Comparison of ENCODE assay signal across 1 cellular context in the genomic region with DNA sequence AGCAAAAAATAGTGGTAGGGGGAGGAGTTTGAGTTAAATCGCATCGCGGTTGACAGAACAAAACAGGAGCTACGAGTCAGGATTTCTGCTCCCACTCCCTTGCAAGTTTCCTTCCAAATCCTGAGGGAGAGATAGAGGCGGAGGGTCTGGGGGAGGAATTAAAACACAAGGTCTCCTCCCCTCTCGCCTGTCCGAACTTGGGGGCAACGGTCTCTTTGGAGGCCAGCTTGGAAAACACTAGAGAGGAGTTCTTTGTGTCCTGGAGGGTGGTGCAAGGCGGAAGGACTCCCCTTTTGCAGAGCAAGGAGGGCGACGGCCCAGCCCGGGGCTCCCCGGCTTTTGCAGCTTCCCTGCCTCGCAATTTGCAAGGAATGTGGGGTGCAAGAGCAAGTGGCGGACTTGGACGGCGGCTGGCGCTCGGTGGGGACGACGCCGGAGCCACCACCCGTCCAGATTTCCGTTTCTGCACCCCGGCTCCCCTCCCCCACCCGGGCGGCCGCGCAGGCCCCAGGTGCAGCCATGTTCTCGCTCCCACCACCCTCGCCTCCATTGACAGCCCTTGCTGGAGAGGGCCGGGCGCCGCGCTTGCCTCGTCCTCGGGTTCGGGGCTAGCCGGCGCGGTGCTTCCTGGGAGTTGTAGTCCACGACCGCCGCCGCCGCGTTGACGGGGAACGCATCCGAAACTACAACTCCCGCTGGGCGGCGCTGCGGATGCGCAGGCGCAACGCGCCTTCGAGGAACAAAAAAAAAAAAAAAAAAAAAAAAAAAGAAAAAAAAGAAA.
TF ChIP-seq lines count a peak whose summit lies in the region.

No MANE protein-coding gene starts in this region.

TF ChIP-seq in HepG2, 621 proteins besides CTCF, POLR2A, EP300 and RAD21 (continued from another document and continues in another):
- TF ChIP-seq, protein P1, sequence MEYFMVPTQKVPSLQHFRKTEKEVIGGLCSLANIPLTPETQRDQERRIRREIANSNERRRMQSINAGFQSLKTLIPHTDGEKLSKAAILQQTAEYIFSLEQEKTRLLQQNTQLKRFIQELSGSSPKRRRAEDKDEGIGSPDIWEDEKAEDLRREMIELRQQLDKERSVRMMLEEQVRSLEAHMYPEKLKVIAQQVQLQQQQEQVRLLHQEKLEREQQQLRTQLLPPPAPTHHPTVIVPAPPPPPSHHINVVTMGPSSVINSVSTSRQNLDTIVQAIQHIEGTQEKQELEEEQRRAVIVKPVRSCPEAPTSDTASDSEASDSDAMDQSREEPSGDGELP (IDR thresholded peaks at IDR 0.05; ENCODE audit: borderline replicate concordance, low read depth), result peak; percentile 24; the same call in 1 of the 2 replicates
- TF ChIP-seq RXRA (CRISPR knock-in tag; IDR thresholded peaks at IDR 0.05) (peak; percentile 69; the same call in 1 of the 2 replicates), ZFP36L2 (CRISPR knock-in tag; IDR thresholded peaks at IDR 0.05) (peak; percentile 59; the same call in 1 of the 2 replicates), KLF12 (CRISPR knock-in tag; IDR thresholded peaks at IDR 0.05; ENCODE audit: borderline replicate concordance) (no peak), SP2 (CRISPR knock-in tag; IDR thresholded peaks at IDR 0.05) (no peak; the same call in 1 of the 2 replicates), ZNF501 (CRISPR knock-in tag; IDR thresholded peaks at IDR 0.05) (peak; percentile 64), NFKBIZ (CRISPR knock-in tag; IDR thresholded peaks at IDR 0.05) (0 out of 2 replicates have a peak, but pooled peaks have one; percentile 35), XRCC5 (optimal IDR thresholded peaks at IDR 0.05; ENCODE audit: low read length) (peak; percentile 11), ZNF10 (CRISPR knock-in tag; IDR thresholded peaks at IDR 0.05; ENCODE audit: borderline replicate concordance, low read depth) (no peak), RNF2 (conservative IDR thresholded peaks at IDR 0.05; ENCODE audit: low read depth) (no peak), TRIM24 (CRISPR knock-in tag; IDR thresholded peaks at IDR 0.05) (no peak), HCFC1 (IDR thresholded peaks at IDR 0.05; ENCODE audit: low read depth, low read length) (peak; percentile 87), ZNF7 (CRISPR knock-in tag; IDR thresholded peaks at IDR 0.05) (no peak), KDM5A (IDR thresholded peaks at IDR 0.05; ENCODE audit: borderline replicate concordance, low read length) (no peak), ZNF484 (CRISPR knock-in tag; IDR thresholded peaks at IDR 0.05; ENCODE audit: borderline replicate concordance, low read depth) (no peak), ZNF646 (CRISPR knock-in tag; IDR thresholded peaks at IDR 0.05) (no peak), KLF16 (CRISPR knock-in tag; IDR thresholded peaks at IDR 0.05) (peak in 1 of 2 experiments; percentile 58; a peak in 1 of 4 replicates), POLR2G (IDR thresholded peaks at IDR 0.05; ENCODE audit: low read depth, low read length) (peak; percentile 89), NCOA5 (CRISPR knock-in tag; IDR thresholded peaks at IDR 0.05) (no peak), TOE1 (CRISPR knock-in tag; IDR thresholded peaks at IDR 0.05) (no peak), YEATS4 (CRISPR knock-in tag; IDR thresholded peaks at IDR 0.05; ENCODE audit: borderline replicate concordance) (peak; percentile 32; the same call in 1 of the 2 replicates), CENPT (CRISPR knock-in tag; IDR thresholded peaks at IDR 0.05; ENCODE audit: low read depth) (no peak), ZNF12 (CRISPR knock-in tag; IDR thresholded peaks at IDR 0.05) (0 out of 2 replicates have a peak, but pooled peaks have one; percentile 15), ZNF746 (CRISPR knock-in tag; IDR thresholded peaks at IDR 0.05) (peak; percentile 84), ARID4A (CRISPR knock-in tag; IDR thresholded peaks at IDR 0.05; ENCODE audit: borderline replicate concordance) (peak; percentile 58; the same call in 1 of the 2 replicates), JDP2 (CRISPR knock-in tag; IDR thresholded peaks at IDR 0.05; ENCODE audit: borderline replicate concordance) (no peak), RFXANK (CRISPR knock-in tag; IDR thresholded peaks at IDR 0.05) (no peak; the same call in 1 of the 2 replicates), PTBP1 (IDR thresholded peaks at IDR 0.05; ENCODE audit: low read depth, low read length, poor library complexity, severe bottlenecking) (no peak), KDM2A (CRISPR knock-in tag; IDR thresholded peaks at IDR 0.05; ENCODE audit: borderline replicate concordance, low read depth) (peak; percentile 75; the same call in 1 of the 2 replicates)
- TF ChIP-seq, protein P2, sequence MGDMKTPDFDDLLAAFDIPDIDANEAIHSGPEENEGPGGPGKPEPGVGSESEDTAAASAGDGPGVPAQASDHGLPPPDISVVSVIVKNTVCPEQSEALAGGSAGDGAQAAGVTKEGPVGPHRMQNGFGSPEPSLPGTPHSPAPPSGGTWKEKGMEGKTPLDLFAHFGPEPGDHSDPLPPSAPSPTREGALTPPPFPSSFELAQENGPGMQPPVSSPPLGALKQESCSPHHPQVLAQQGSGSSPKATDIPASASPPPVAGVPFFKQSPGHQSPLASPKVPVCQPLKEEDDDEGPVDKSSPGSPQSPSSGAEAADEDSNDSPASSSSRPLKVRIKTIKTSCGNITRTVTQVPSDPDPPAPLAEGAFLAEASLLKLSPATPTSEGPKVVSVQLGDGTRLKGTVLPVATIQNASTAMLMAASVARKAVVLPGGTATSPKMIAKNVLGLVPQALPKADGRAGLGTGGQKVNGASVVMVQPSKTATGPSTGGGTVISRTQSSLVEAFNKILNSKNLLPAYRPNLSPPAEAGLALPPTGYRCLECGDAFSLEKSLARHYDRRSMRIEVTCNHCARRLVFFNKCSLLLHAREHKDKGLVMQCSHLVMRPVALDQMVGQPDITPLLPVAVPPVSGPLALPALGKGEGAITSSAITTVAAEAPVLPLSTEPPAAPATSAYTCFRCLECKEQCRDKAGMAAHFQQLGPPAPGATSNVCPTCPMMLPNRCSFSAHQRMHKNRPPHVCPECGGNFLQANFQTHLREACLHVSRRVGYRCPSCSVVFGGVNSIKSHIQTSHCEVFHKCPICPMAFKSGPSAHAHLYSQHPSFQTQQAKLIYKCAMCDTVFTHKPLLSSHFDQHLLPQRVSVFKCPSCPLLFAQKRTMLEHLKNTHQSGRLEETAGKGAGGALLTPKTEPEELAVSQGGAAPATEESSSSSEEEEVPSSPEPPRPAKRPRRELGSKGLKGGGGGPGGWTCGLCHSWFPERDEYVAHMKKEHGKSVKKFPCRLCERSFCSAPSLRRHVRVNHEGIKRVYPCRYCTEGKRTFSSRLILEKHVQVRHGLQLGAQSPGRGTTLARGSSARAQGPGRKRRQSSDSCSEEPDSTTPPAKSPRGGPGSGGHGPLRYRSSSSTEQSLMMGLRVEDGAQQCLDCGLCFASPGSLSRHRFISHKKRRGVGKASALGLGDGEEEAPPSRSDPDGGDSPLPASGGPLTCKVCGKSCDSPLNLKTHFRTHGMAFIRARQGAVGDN (CRISPR knock-in tag; IDR thresholded peaks at IDR 0.05), result peak; percentile 86
- TF ChIP-seq, protein P3, sequence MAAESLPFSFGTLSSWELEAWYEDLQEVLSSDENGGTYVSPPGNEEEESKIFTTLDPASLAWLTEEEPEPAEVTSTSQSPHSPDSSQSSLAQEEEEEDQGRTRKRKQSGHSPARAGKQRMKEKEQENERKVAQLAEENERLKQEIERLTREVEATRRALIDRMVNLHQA (CRISPR knock-in tag; IDR thresholded peaks at IDR 0.05), result no peak
- TF ChIP-seq, protein P4, sequence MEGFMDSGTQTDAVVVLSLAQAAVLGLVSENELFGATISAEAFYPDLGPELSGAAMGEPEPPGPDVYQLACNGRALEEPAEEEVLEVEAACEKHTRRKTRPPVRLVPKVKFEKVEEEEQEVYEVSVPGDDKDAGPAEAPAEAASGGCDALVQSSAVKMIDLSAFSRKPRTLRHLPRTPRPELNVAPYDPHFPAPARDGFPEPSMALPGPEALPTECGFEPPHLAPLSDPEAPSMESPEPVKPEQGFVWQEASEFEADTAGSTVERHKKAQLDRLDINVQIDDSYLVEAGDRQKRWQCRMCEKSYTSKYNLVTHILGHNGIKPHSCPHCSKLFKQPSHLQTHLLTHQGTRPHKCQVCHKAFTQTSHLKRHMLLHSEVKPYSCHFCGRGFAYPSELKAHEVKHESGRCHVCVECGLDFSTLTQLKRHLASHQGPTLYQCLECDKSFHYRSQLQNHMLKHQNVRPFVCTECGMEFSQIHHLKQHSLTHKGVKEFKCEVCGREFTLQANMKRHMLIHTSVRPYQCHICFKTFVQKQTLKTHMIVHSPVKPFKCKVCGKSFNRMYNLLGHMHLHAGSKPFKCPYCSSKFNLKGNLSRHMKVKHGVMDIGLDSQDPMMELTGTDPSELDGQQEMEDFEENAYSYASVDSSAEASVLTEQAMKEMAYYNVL (CRISPR knock-in tag; IDR thresholded peaks at IDR 0.05; ENCODE audit: borderline replicate concordance), result peak; percentile 70; the same call in 1 of the 2 replicates
